8 cellular contexts compared by ENCODE assay signal in the genomic region with DNA sequence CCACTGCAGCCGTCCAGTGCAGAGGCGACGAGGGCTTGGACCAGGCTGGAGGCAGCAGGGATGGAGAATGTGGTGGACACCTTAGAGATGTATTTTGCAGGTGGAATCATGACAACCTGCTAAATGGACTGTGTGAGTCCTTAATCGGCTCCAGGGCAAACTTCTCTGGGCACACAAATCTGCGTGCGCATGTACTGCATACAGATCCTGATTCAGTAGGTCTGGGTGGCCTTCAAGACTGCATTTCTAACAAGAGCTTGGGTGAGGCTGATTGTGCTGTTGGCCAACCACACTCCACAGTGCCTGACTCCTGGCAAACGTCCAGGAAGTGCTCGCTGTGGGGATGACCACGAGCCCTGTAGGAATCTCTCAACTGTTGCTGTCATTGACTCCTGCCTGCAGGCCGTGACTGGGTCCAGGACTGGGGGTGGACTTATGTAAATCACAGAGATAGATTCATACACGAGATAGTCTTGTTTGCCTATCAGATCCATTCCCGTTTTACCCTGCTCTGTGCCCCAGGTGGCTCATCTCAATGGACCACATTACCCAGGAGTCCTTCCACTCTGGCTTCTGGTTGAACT. TPM values are rescaled to one million over a fixed set of nuclear protein-coding genes. Genes with fewer than 3 reads are reported as not detected.
A peak's percentile ranks its signal among the peaks of the same experiment; 100 is the strongest.
DNase-seq lines count a peak whose midpoint lies in the region; ATAC-seq and TF ChIP-seq lines count a peak whose summit lies in the region.

No MANE protein-coding gene starts in this region.

- POLR2A ChIA-PET in A673 (lab: Charles Lee; ENCODE audit: low non-redundant PET): no interaction called here

- H3K27me3 ChIP-seq in gastrocnemius medialis (no peaks in the 10 kb centered on the region), A673 (replicated peaks; ENCODE audit: insufficient read depth, low read depth, low read length, poor library complexity) (no peaks in the 10 kb centered on the region)

- H3K27ac ChIP-seq in gastrocnemius medialis (peak overlapping the region; percentile 72 to 93 (median 87)), A673 (ENCODE audit: low read depth, low read length, poor library complexity, severe bottlenecking) (no peak overlapping the region)

- no peak for TF ChIP-seq CTCF in gastrocnemius medialis (IDR thresholded peaks at IDR 0.05 in 4 of 5, conservative IDR thresholded peaks at IDR 0.05 in 1 of 5)
- TF ChIP-seq CTCF in A673 (conservative IDR thresholded peaks at IDR 0.05; ENCODE audit: low read depth, low read length): no peak

- intact Hi-C loops in cardiac septum (cut with DNase I) (no loop called here), gastrocnemius medialis (cut with DNase I; ENCODE audit: low total_unique reads) (no loop called here), A673 (cut with micrococcal nuclease; ENCODE audit: unreplicated experiment) (no loop called here)

- H3K4me1 ChIP-seq in gastrocnemius medialis (peaks cover 94 to 97% of the 10 kb centered on the region in 2 donors), A673 (ENCODE audit: insufficient read depth, low read length, poor library complexity, severe bottlenecking) (peaks cover 8% of the 10 kb centered on the region)

- H3K36me3 ChIP-seq in gastrocnemius medialis (no peaks in the 10 kb centered on the region), A673 (ENCODE audit: insufficient read depth, low read length, poor library complexity, severe bottlenecking) (no peaks in the 10 kb centered on the region)

- TF ChIP-seq POLR2A in gastrocnemius medialis (IDR thresholded peaks at IDR 0.05): no peak

- no TSS peak for BruUV-seq in A673 (replicated peaks; lab: Mats Ljungman, UMichigan)

- CTCF ChIA-PET in A673 (lab: Charles Lee): no interaction called here

- no peaks in the 10 kb centered on the region for H3K9me3 ChIP-seq in gastrocnemius medialis
- no peaks in the 10 kb centered on the region for H3K9me3 ChIP-seq in A673 (ENCODE audit: low read depth, low read length, poor library complexity, severe bottlenecking)

- peak; percentile 35 for DNase-seq in GM04504 (ENCODE audit: low read depth)
- DNase-seq in SW480 (ENCODE audit: low spot score): peak; percentile 32
- peak; percentile 80 for DNase-seq in cardiac septum (ENCODE audit: low spot score)
- peak; percentile 74 to 87 for DNase-seq in gastrocnemius medialis
- DNase-seq in A673 (ENCODE audit: low spot score): no peak
- no peak for DNase-seq in iPS-NIHi11 (ENCODE audit: low spot score)

- in situ Hi-C loops in gastrocnemius medialis (cut with MboI; ENCODE audit: low sequenced_read_pairs in 4 of 4): no loop called here

- ATAC-seq in gastrocnemius medialis (peak; percentile 16 to 24), HG03442 (IDR thresholded peaks at IDR 0.05; ENCODE audit: unreplicated experiment) (no peak), HG03354 (IDR thresholded peaks at IDR 0.05; ENCODE audit: poor library complexity, severe bottlenecking, unreplicated experiment) (no peak)

- H3K4me3 ChIP-seq in gastrocnemius medialis (no peak overlapping the region), A673 (ENCODE audit: low read depth, low read length, poor library complexity, severe bottlenecking) (no peak overlapping the region)

RNA-seq across cellular contexts. Expression of gene JDP2, which starts 27.2 kb away (rescaled TPM):
- total RNA-seq in cardiac septum: 13.4 TPM
- 10 to 100 TPM; 17.3 to 80.2 (median 31.7) TPM for total RNA-seq in gastrocnemius medialis
- total RNA-seq in A673 (2021): 5.9 and 10.7 TPM in 2 replicates

Comparison
In these comparisons a context has a peak if more than half of its experiments do, and no peak if none do; other contexts are left out.
1. DNase-seq: peak in GM04504 (single experiment), SW480 (single experiment), cardiac septum (single experiment) and gastrocnemius medialis (2 of 2); none in A673 (single experiment) and iPS-NIHi11 (single experiment).
2. ATAC-seq: peak in gastrocnemius medialis (2 of 2); none in HG03442 (single experiment) and HG03354 (single experiment).